In genomic region chr9:15403155-15403554, GRCh38 we compare ENCODE assay signal across 1 cellular context.
TF ChIP-seq lines count a peak whose summit lies in the region.

No MANE protein-coding gene starts in this region.

TF ChIP-seq in GM12878, 131 proteins besides CTCF, POLR2A, EP300 and RAD21 (continued from another document):
- TF ChIP-seq SIN3A (IDR thresholded peaks at IDR 0.05; ENCODE audit: low read depth, low read length) (no peak), SMC3 (IDR thresholded peaks at IDR 0.05; ENCODE audit: borderline replicate concordance, low read length) (no peak), FOS (IDR thresholded peaks at IDR 0.05; ENCODE audit: borderline replicate concordance, extremely low read depth, insufficient read length) (no peak), TARDBP (IDR thresholded peaks at IDR 0.05; ENCODE audit: borderline replicate concordance) (no peak), CUX1 (IDR thresholded peaks at IDR 0.05; ENCODE audit: insufficient replicate concordance, low read depth, low read length) (no peak), CREM (IDR thresholded peaks at IDR 0.05; ENCODE audit: low read depth) (no peak)
